In the genomic region with DNA sequence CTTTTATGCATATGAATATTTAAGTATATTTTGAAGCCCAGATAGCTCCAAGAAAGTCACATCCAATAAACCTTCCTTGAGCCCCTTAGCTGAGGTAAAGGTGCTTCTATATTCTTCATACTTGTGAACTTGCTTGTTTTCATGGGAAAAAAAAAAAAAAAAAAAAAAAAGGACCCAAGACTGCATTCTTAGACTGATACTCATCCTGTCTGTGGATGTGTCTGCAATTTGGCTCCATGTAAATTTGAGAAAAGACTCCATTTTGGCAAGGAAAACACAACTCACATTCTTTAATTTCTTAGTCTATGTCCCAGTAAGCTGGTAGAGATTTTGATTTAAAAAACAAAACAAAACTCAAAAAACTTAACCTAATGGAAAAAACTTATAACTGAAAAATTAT, we compare ENCODE assay signal across 1 cellular context.
TF ChIP-seq lines count a peak whose summit lies in the region.

No MANE protein-coding gene starts in this region.

TF ChIP-seq in IMR-90, 13 proteins besides CTCF, POLR2A, EP300 and RAD21 (continued from another document):
- TF ChIP-seq, protein P1, sequence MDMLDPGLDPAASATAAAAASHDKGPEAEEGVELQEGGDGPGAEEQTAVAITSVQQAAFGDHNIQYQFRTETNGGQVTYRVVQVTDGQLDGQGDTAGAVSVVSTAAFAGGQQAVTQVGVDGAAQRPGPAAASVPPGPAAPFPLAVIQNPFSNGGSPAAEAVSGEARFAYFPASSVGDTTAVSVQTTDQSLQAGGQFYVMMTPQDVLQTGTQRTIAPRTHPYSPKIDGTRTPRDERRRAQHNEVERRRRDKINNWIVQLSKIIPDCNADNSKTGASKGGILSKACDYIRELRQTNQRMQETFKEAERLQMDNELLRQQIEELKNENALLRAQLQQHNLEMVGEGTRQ (IDR thresholded peaks at IDR 0.05; ENCODE audit: low read depth, low read length): no peak
- no peak for TF ChIP-seq RCOR1 (IDR thresholded peaks at IDR 0.05; ENCODE audit: insufficient replicate concordance, low read length)
- no peak for TF ChIP-seq NFE2L2 (IDR thresholded peaks at IDR 0.05; ENCODE audit: low read depth, low read length)
- TF ChIP-seq CEBPB (IDR thresholded peaks at IDR 0.05; ENCODE audit: low read depth, low read length): no peak
- no peak for TF ChIP-seq MXI1 (IDR thresholded peaks at IDR 0.05; ENCODE audit: borderline replicate concordance, low read depth, low read length)
- TF ChIP-seq MAZ (IDR thresholded peaks at IDR 0.05; ENCODE audit: borderline replicate concordance, low read depth, low read length): no peak
- no peak for TF ChIP-seq SMC3 (IDR thresholded peaks at IDR 0.05; ENCODE audit: low read depth, low read length)
- no peak for TF ChIP-seq BHLHE40 (IDR thresholded peaks at IDR 0.05; ENCODE audit: low read depth, low read length)
TF ChIP-seq in IMR-90: peak in this region for 0.
